8 cellular contexts compared by ENCODE assay signal in genomic region chr14:104752735-104753527, GRCh38. TPM values are rescaled to one million over a fixed set of nuclear protein-coding genes. Genes with fewer than 3 reads are reported as not detected.
DNase-seq lines count a peak whose midpoint lies in the region; FAIRE-seq and TF ChIP-seq lines count a peak whose summit lies in the region.

Gene SIVA1 (plus strand): TSS chr14:104753147. CDS start chr14:104753202, 55 bp downstream.

- H3K4me2 ChIP-seq in neuronal stem cell (ENCODE audit: insufficient read depth, low read length, poor library complexity, severe bottlenecking), result peak within 1 kb of the TSS; percentile 75

- H3K9me3 ChIP-seq in SK-N-MC (ENCODE audit: low read depth, low read length) (no peaks in the 10 kb centered on the region), neuronal stem cell (replicated peaks in 1 of 2; ENCODE audit: control insufficient read depth in 2 of 2, insufficient read depth in 1 of 2, low read depth in 1 of 2, low read length in 2 of 2) (peaks cover 14 to 20% of the 10 kb centered on the region in 2 donors)

- peak within 1 kb of the TSS; percentile 98 for H3K4ac ChIP-seq in neuronal stem cell (ENCODE audit: low read length)

- peaks cover 12 to 21% of the 10 kb centered on the region in 2 donors for H3K4me1 ChIP-seq in neuronal stem cell (ENCODE audit: control insufficient read depth in 2 of 2, insufficient read depth in 1 of 2, low read depth in 1 of 2, low read length in 2 of 2)

- H3K9ac ChIP-seq in SK-N-MC (ENCODE audit: insufficient read length) (peak within 1 kb of the TSS; percentile 98), neuronal stem cell (ENCODE audit: low read depth, low read length, poor library complexity) (peak within 1 kb of the TSS; percentile 99)

- peaks cover 7% of the 10 kb centered on the region; the same call in 1 of the 2 replicates for H3K36me3 Mint-ChIP-seq in HFFc6 (ENCODE audit: low read depth)
- H3K36me3 Mint-ChIP-seq in activated naive CD4-positive, alpha-beta T cell treated with anti-CD3 and anti-CD28 coated beads, Interleukin-2, amount 10 ng/mL, durations not matched to agents 7 days and 5 days, result peaks cover 20% of the 10 kb centered on the region

- H4K91ac ChIP-seq in neuronal stem cell (ENCODE audit: low read depth, low read length, poor library complexity), result peak within 1 kb of the TSS; percentile 34

- H4K8ac ChIP-seq in neuronal stem cell (ENCODE audit: low read depth, low read length), result no peak within 1 kb of the TSS

- peak; percentile 53 for FAIRE-seq in frontal cortex (lab: Jason Lieb, UNC)

- H2AK5ac ChIP-seq in neuronal stem cell (ENCODE audit: low read depth, low read length), result peak within 1 kb of the TSS; percentile 96

- TF ChIP-seq CTCF in HFFc6 (IDR thresholded peaks at IDR 0.05) (no peak), NB4 (IDR thresholded peaks at IDR 0.05; ENCODE audit: low read depth, low read length) (no peak), subcutaneous adipose tissue (IDR thresholded peaks at IDR 0.05; ENCODE audit: low read depth) (no peak)

- no peaks in the 10 kb centered on the region for H3K9me3 Mint-ChIP-seq in HFFc6
- H3K9me3 Mint-ChIP-seq in activated naive CD4-positive, alpha-beta T cell treated with anti-CD3 and anti-CD28 coated beads, Interleukin-2, amount 10 ng/mL, durations not matched to agents 7 days and 5 days, result no peaks in the 10 kb centered on the region

- H2BK5ac ChIP-seq in neuronal stem cell (ENCODE audit: low read length), result peak within 1 kb of the TSS; percentile 89

- TF ChIP-seq POLR2A in NB4 (IDR thresholded peaks at IDR 0.05; ENCODE audit: extremely low read depth, insufficient read length), result peak; percentile 55

- H2BK120ac ChIP-seq in neuronal stem cell (ENCODE audit: low read depth, low read length), result peak within 1 kb of the TSS; percentile 81

- peak within 1 kb of the TSS; percentile 100 for H3K4me3 Mint-ChIP-seq in HFFc6
- H3K4me3 Mint-ChIP-seq in activated naive CD4-positive, alpha-beta T cell treated with anti-CD3 and anti-CD28 coated beads, Interleukin-2, amount 10 ng/mL, durations not matched to agents 7 days and 5 days, result peak within 1 kb of the TSS; percentile 78

- H2AFZ ChIP-seq in neuronal stem cell (ENCODE audit: low read length), result peak within 1 kb of the TSS; percentile 90

- no CpG with 5 or more reads among the region's 95 CpGs for WGBS in neuronal stem cell (ENCODE audit: extremely low coverage in 2 of 2, insufficient read length in 2 of 2, insufficient replicate concordance in 1 of 2), 2 donors

- peak within 1 kb of the TSS; percentile 98 for H2BK15ac ChIP-seq in neuronal stem cell (ENCODE audit: low read length)

- peak within 1 kb of the TSS; percentile 99 for H3K18ac ChIP-seq in neuronal stem cell (ENCODE audit: low read length)

- peak within 1 kb of the TSS; percentile 81 for H3K27ac ChIP-seq in SK-N-MC
- H3K27ac ChIP-seq in neuronal stem cell (replicated peaks; ENCODE audit: low read length), result peak within 1 kb of the TSS; percentile 93

- H3K36me3 ChIP-seq in SK-N-MC (ENCODE audit: insufficient read depth, low read length), result peaks cover 16% of the 10 kb centered on the region; the same call in 1 of the 2 replicates
- peaks cover 25 to 39% of the 10 kb centered on the region in 2 donors for H3K36me3 ChIP-seq in neuronal stem cell (replicated peaks in 1 of 2; ENCODE audit: control insufficient read depth in 2 of 2, insufficient read depth in 2 of 2, low read length in 2 of 2)

- peak within 1 kb of the TSS; percentile 83 for H3K23ac ChIP-seq in neuronal stem cell (ENCODE audit: low read depth, low read length, poor library complexity)

- peaks cover 28% of the 10 kb centered on the region for H3K79me1 ChIP-seq in neuronal stem cell (ENCODE audit: low read depth, low read length)

- DNase-seq in GM04503 (ENCODE audit: low read depth) (peak; percentile 92), HFFc6 (peak; percentile 98), NB4 (ENCODE audit: low read depth) (peak; percentile 99), SK-N-MC (ENCODE audit: low read depth, low spot score) (peak; percentile 86), frontal cortex (ENCODE audit: low spot score in 2 of 2) (peak; percentile 100), neuronal stem cell (ENCODE audit: low spot score) (peak; percentile 99)
- DNase-seq in activated naive CD4-positive, alpha-beta T cell treated with anti-CD3 and anti-CD28 coated beads, Interleukin-2, amount 10 ng/mL, durations not matched to agents 7 days and 5 days, result peak; percentile 100

- H3K27ac Mint-ChIP-seq in HFFc6, result peak within 1 kb of the TSS; percentile 84
- peak within 1 kb of the TSS; percentile 93 for H3K27ac Mint-ChIP-seq in activated naive CD4-positive, alpha-beta T cell treated with anti-CD3 and anti-CD28 coated beads, Interleukin-2, amount 10 ng/mL, durations not matched to agents 7 days and 5 days

- peak within 1 kb of the TSS; percentile 80 for H3K4me3 ChIP-seq in NB4 (ENCODE audit: low read depth, low read length)
- peak within 1 kb of the TSS; percentile 92 for H3K4me3 ChIP-seq in SK-N-MC
- peak within 1 kb of the TSS; percentile 99 to 100 for H3K4me3 ChIP-seq in neuronal stem cell (ENCODE audit: low read length in 2 of 2)

- no peaks in the 10 kb centered on the region for H3K27me3 ChIP-seq in neuronal stem cell (ENCODE audit: control insufficient read depth in 3 of 3, insufficient read depth in 3 of 3, low read depth in 1 of 3, low read length in 3 of 3)

- H3K4me1 Mint-ChIP-seq in HFFc6 (ENCODE audit: low read depth), result peaks cover 49% of the 10 kb centered on the region
- peaks cover 45% of the 10 kb centered on the region for H3K4me1 Mint-ChIP-seq in activated naive CD4-positive, alpha-beta T cell treated with anti-CD3 and anti-CD28 coated beads, Interleukin-2, amount 10 ng/mL, durations not matched to agents 7 days and 5 days

- no peaks in the 10 kb centered on the region; the same call in 1 of the 2 replicates for H3K27me3 Mint-ChIP-seq in HFFc6 (ENCODE audit: insufficient read depth)
- H3K27me3 Mint-ChIP-seq in activated naive CD4-positive, alpha-beta T cell treated with anti-CD3 and anti-CD28 coated beads, Interleukin-2, amount 10 ng/mL, durations not matched to agents 7 days and 5 days, result peaks cover 8% of the 10 kb centered on the region

- H3K14ac ChIP-seq in neuronal stem cell (ENCODE audit: low read length), result peak within 1 kb of the TSS; percentile 67

- no peak within 1 kb of the TSS for H2BK12ac ChIP-seq in neuronal stem cell (ENCODE audit: low read length)

- CTCF ChIA-PET in activated naive CD4-positive, alpha-beta T cell treated with anti-CD3 and anti-CD28 coated beads, Interleukin-2, amount 10 ng/mL, durations not matched to agents 7 days and 5 days (lab: Charles Lee), result interaction anchor here (0.7 to 3.2 kb wide), 6 partner anchors 14 to 73 kb away, joined by 3 to 13 read pairs (median 4); no protein-coding TSS in a partner anchor

RNA-seq across cellular contexts. Expression of gene SIVA1, which starts in this region (rescaled TPM):
- 10 to 100 TPM; 78.3 to 95.8 (median 82.5) TPM for total RNA-seq in HFFc6 (2021; fragmentation: NEBNext Ultra II Directional; extraction: Animal tissue kit (Norgen Biotek cat#: 25700))
- total RNA-seq in frontal cortex, result 20.4 TPM
- polyA plus RNA-seq in neuronal stem cell (2013, experiment 1 of 2), result 109 TPM
- polyA plus RNA-seq in neuronal stem cell (2013, experiment 2 of 2), result 114 TPM
- total RNA-seq in subcutaneous adipose tissue, result 100 to 1,000 TPM in 3 of 4 donors, 10 to 100 TPM in 1; 65.4 to 232 (median 169) TPM

Comparison
In these comparisons a context has a peak if more than half of its experiments do, and no peak if none do; other contexts are left out.
1. Peak in every context shown above with its lines: DNase-seq, H3K4me3 ChIP-seq and H3K27ac ChIP-seq.